ENCODE assay signal across 9 cellular contexts in genomic region chr19:48876035-48876981, GRCh38. TPM values are rescaled to one million over a fixed set of nuclear protein-coding genes. Genes with fewer than 3 reads are reported as not detected.
DNase-seq lines count a peak whose midpoint lies in the region; ATAC-seq, FAIRE-seq and TF ChIP-seq lines count a peak whose summit lies in the region.
"Not testable (repeated sequence)": the region's sequence is repeated elsewhere in the genome, so short reads cannot be mapped to it uniquely, and the experiment has no call there.
"Had no signal": no experiment of that assay in that cellular context is flagged by ENCODE, and none has a peak within 500 bp of the region (broad histone marks: within the 10 kb centered on the region; RNA-seq: fewer than 3 reads in every experiment).

No MANE protein-coding gene starts in this region.

- not testable (repeated sequence) for H3K9me3 ChIP-seq in DND-41 (ENCODE audit: insufficient read depth, low read length, severe bottlenecking); endothelial cell of umbilical vein (replicated peaks; ENCODE audit: control insufficient read depth, insufficient read depth, low read length); liver (ENCODE audit: control insufficient read depth in 4 of 4, low read length in 3 of 4); upper lobe of left lung

- intact Hi-C loops in endothelial cell of umbilical vein (cut with micrococcal nuclease): not testable (repeated sequence)

- H3K27me3 Mint-ChIP-seq in activated naive CD8-positive, alpha-beta T cell: not testable (repeated sequence)

- H3K9ac ChIP-seq in DND-41 (ENCODE audit: low read depth, low read length); liver (ENCODE audit: low read depth in 1 of 2, low read length in 2 of 2): not testable (repeated sequence)
- H3K9ac ChIP-seq in endothelial cell of umbilical vein (replicated peaks; ENCODE audit: extremely low read depth, insufficient read depth, low read length): peak overlapping the region; percentile 100

- peaks cover 12% of the 10 kb centered on the region; the same call in 1 of the 2 replicates for H4K20me1 ChIP-seq in DND-41 (ENCODE audit: insufficient read depth, low read length)
- H4K20me1 ChIP-seq in endothelial cell of umbilical vein (replicated peaks; ENCODE audit: control insufficient read depth, extremely low read depth, insufficient read depth, low read length): not testable (repeated sequence)

- TF ChIP-seq RAD21 in liver (IDR thresholded peaks at IDR 0.05): not testable (repeated sequence)

- H3K4me1 Mint-ChIP-seq in activated naive CD8-positive, alpha-beta T cell (ENCODE audit: low read depth): peaks cover 43% of the 10 kb centered on the region

- H3K79me2 ChIP-seq in DND-41 (ENCODE audit: insufficient read depth, low read length) (peaks cover 24% of the 10 kb centered on the region), endothelial cell of umbilical vein (ENCODE audit: control insufficient read depth, insufficient read depth, low read length) (peaks cover 40% of the 10 kb centered on the region)

- H3K27ac Mint-ChIP-seq in activated naive CD8-positive, alpha-beta T cell: peak overlapping the region; percentile 98

- H3K4me3 Mint-ChIP-seq in activated naive CD8-positive, alpha-beta T cell: peak overlapping the region; percentile 99

- H3K27ac ChIP-seq in DND-41 (ENCODE audit: low read length): not testable (repeated sequence)
- peak overlapping the region; percentile 97 for H3K27ac ChIP-seq in VCaP
- H3K27ac ChIP-seq in endothelial cell of umbilical vein (ENCODE audit: insufficient read depth, low read depth, low read length): peak overlapping the region; percentile 100
- peak overlapping the region; percentile 99 to 100 for H3K27ac ChIP-seq in liver (ENCODE audit: low read depth in 1 of 2, low read length in 2 of 2)
- peak overlapping the region; percentile 99 to 100 (median 100) for H3K27ac ChIP-seq in upper lobe of left lung

- not testable (repeated sequence) for H3K9me1 ChIP-seq in endothelial cell of umbilical vein (replicated peaks; ENCODE audit: control insufficient read depth, extremely low read depth, insufficient read depth, low read length)

- not testable (repeated sequence) for H2AFZ ChIP-seq in DND-41 (ENCODE audit: low read depth, low read length); endothelial cell of umbilical vein (ENCODE audit: low read depth, low read length)

- TF ChIP-seq CTCF in DND-41 (IDR thresholded peaks at IDR 0.05; ENCODE audit: borderline replicate concordance, extremely low read depth, low read length, poor library complexity, severe bottlenecking); NB4 (IDR thresholded peaks at IDR 0.05; ENCODE audit: low read depth, low read length); VCaP (conservative IDR thresholded peaks at IDR 0.05); endothelial cell of umbilical vein (IDR thresholded peaks at IDR 0.05; ENCODE audit: extremely low read depth in 1 of 2, insufficient read depth in 1 of 2, low read depth in 1 of 2, low read length in 2 of 2); liver (IDR thresholded peaks at IDR 0.05; ENCODE audit: low read depth, low read length, missing input control); retinal pigment epithelial cell (conservative IDR thresholded peaks at IDR 0.05; ENCODE audit: low read depth, low read length); upper lobe of left lung (IDR thresholded peaks at IDR 0.05): not testable (repeated sequence)

- DNase-seq in DND-41; retinal pigment epithelial cell (ENCODE audit: low read depth); upper lobe of left lung: not testable (repeated sequence)
- DNase-seq in NB4 (ENCODE audit: low read depth) (peak; percentile 44), endothelial cell of umbilical vein (ENCODE audit: low read depth, low spot score) (peak; percentile 76)

- WGBS in liver: 85% methylated on average over 30 of the region's 30 CpGs
- 70 to 73% methylated on average over 30 of the region's 30 CpGs for WGBS in upper lobe of left lung, 2 donors

- H3K4me1 ChIP-seq in DND-41 (ENCODE audit: insufficient read depth, low read length) (peaks cover 36% of the 10 kb centered on the region), endothelial cell of umbilical vein (ENCODE audit: control insufficient read depth, extremely low read depth, insufficient read depth, low read length) (peaks cover 29% of the 10 kb centered on the region), liver (ENCODE audit: control insufficient read depth in 4 of 4, insufficient read depth in 4 of 4, low read length in 3 of 4) (peaks cover 1 to 30% (median 18%) of the 10 kb centered on the region in 4 donors), upper lobe of left lung (peaks cover 45 to 60% (median 53%) of the 10 kb centered on the region in 4 donors)

- CTCF ChIA-PET in endothelial cell of umbilical vein (lab: Charles Lee): interaction anchor here (1.6 to 6.0 kb wide), 2 partner anchors 33 to 94 kb away, joined by 5 to 45 read pairs; no protein-coding TSS in a partner anchor

- ATAC-seq in DND-41 (ENCODE audit: insufficient read depth, low read depth); upper lobe of left lung (ENCODE audit: low FRiP score in 2 of 2): not testable (repeated sequence)

- peak; percentile 84 for FAIRE-seq in endothelial cell of umbilical vein (lab: Jason Lieb, UNC)

- H3K27me3 ChIP-seq in DND-41 (ENCODE audit: insufficient read depth, low read length, poor library complexity); endothelial cell of umbilical vein (ENCODE audit: control insufficient read depth in 2 of 2, insufficient read depth in 2 of 2, low read length in 2 of 2); liver (ENCODE audit: control insufficient read depth in 4 of 4, insufficient read depth in 4 of 4, low read length in 3 of 4); upper lobe of left lung: not testable (repeated sequence)

- not testable (repeated sequence) for H3K4me3 ChIP-seq in DND-41 (ENCODE audit: low read depth in 1 of 2, low read length in 2 of 2); liver (ENCODE audit: low read depth in 1 of 3, low read length in 3 of 3)
- H3K4me3 ChIP-seq in NB4 (ENCODE audit: low read depth, low read length) (peak overlapping the region; percentile 94), endothelial cell of umbilical vein (replicated peaks in 1 of 3; ENCODE audit: insufficient read depth in 1 of 3, low read depth in 1 of 3, low read length in 3 of 3) (peak overlapping the region; percentile 36 to 100 (median 100)), retinal pigment epithelial cell (ENCODE audit: low read length) (peak overlapping the region; percentile 100), upper lobe of left lung (peak overlapping the region; percentile 56 to 77 (median 70))

- dilution Hi-C loops in endothelial cell of umbilical vein (cut with MboI; ENCODE audit: extremely low pct_ligation_motif_present, low sequenced_read_pairs): not testable (repeated sequence)

- BruUV-seq in endothelial cell of umbilical vein (replicated peaks; lab: Mats Ljungman, UMichigan): TSS peak; percentile 78

- H3K36me3 ChIP-seq in DND-41 (ENCODE audit: insufficient read depth, low read length): peaks cover 34% of the 10 kb centered on the region
- H3K36me3 ChIP-seq in endothelial cell of umbilical vein (ENCODE audit: control insufficient read depth in 2 of 2, extremely low read depth in 1 of 2, insufficient read depth in 2 of 2, low read length in 2 of 2): peaks cover 17 to 20% of the 10 kb centered on the region in 2 experiments
- peaks cover 0 to 14% (median 10%) of the 10 kb centered on the region in 4 donors for H3K36me3 ChIP-seq in liver (ENCODE audit: control insufficient read depth in 4 of 4, insufficient read depth in 3 of 4, low read depth in 1 of 4, low read length in 3 of 4)
- H3K36me3 ChIP-seq in upper lobe of left lung: peaks cover 9 to 54% (median 44%) of the 10 kb centered on the region in 4 donors

- POLR2A ChIA-PET in endothelial cell of umbilical vein (lab: Charles Lee): interaction anchor here (0.6 to 2.3 kb wide), 6 partner anchors 9 to 1276 kb away, joined by 3 to 14 read pairs (median 4); partner anchors contain the start of gene FTL

- H3K4me2 ChIP-seq in DND-41 (ENCODE audit: insufficient read depth, low read length): peak overlapping the region; percentile 23; the same call in 1 of the 2 replicates
- peak overlapping the region; percentile 94 for H3K4me2 ChIP-seq in endothelial cell of umbilical vein (ENCODE audit: insufficient read depth, low read length)

- H3K9me3 Mint-ChIP-seq in activated naive CD8-positive, alpha-beta T cell (ENCODE audit: low read depth): not testable (repeated sequence)

- TF ChIP-seq EP300 in upper lobe of left lung (IDR thresholded peaks at IDR 0.05): not testable (repeated sequence)

- peaks cover 22% of the 10 kb centered on the region for H3K36me3 Mint-ChIP-seq in activated naive CD8-positive, alpha-beta T cell

- not testable (repeated sequence) for TF ChIP-seq POLR2A in NB4 (IDR thresholded peaks at IDR 0.05; ENCODE audit: extremely low read depth, insufficient read length)
- TF ChIP-seq POLR2A in endothelial cell of umbilical vein (IDR thresholded peaks at IDR 0.05; ENCODE audit: low read depth, low read length) (peak; percentile 10), upper lobe of left lung (IDR thresholded peaks at IDR 0.05) (peak in 1 of 4 donors; percentile 21)

RNA-seq across cellular contexts. Expression of gene PPP1R15A, which starts 4.1 kb away (rescaled TPM):
- total RNA-seq in endothelial cell of umbilical vein (67.4 and 73.4 TPM in 2 replicates), liver (10 to 100 TPM; 13.2 to 52.5 TPM), upper lobe of left lung (100 to 1,000 TPM in 5 of 6 donors, 10 to 100 TPM in 1; 96.2 to 194 (median 114) TPM)
- polyA plus RNA-seq in endothelial cell of umbilical vein (34.3 and 42.3 TPM in 2 replicates), liver (1 to 10 TPM; 5.6 to 9.3 TPM)
- polyA plus RNA-seq in endothelial cell of umbilical vein (2011; cell fraction: cytosol; rRNA removed): 59.0 and 85.4 TPM in 2 replicates
- polyA plus RNA-seq in endothelial cell of umbilical vein (2011; cell fraction: nucleus; rRNA removed): 129 and 133 TPM in 2 replicates
- polyA plus RNA-seq in endothelial cell of umbilical vein (2012): 62.9 and 77.9 TPM in 2 replicates
- polyA minus RNA-seq in endothelial cell of umbilical vein: 29.3 and 36.4 TPM in 2 replicates
- 16.9 TPM for polyA minus RNA-seq in endothelial cell of umbilical vein (2011; cell fraction: cytosol; rRNA and poly(A)+ RNA removed)
- polyA minus RNA-seq in endothelial cell of umbilical vein (2011; cell fraction: nucleus; rRNA and poly(A)+ RNA removed): 48.8 and 83.7 TPM in 2 replicates

RNA-seq across cellular contexts. Expression of gene PLEKHA4, which starts 7.9 kb away (rescaled TPM):
- total RNA-seq in endothelial cell of umbilical vein (4.9 and 10.1 TPM in 2 replicates), liver (1 to 10 TPM; 4.4 to 7.3 TPM), upper lobe of left lung (10 to 100 TPM in 5 of 6 donors, 1 to 10 TPM in 1; 6.3 to 34.9 (median 21.2) TPM)
- polyA plus RNA-seq in endothelial cell of umbilical vein (3.9 and 4.5 TPM in 2 replicates), liver (10 to 100 TPM in 1 of 2 donors, 1 to 10 TPM in 1; 5.3 to 17.2 TPM)
- 2.2 and 3.6 TPM in 2 replicates for polyA plus RNA-seq in endothelial cell of umbilical vein (2011; cell fraction: cytosol; rRNA removed)
- 5.3 and 6.6 TPM in 2 replicates for polyA plus RNA-seq in endothelial cell of umbilical vein (2011; cell fraction: nucleus; rRNA removed)
- polyA plus RNA-seq in endothelial cell of umbilical vein (2012): 3.1 and 6.5 TPM in 2 replicates
- polyA minus RNA-seq in endothelial cell of umbilical vein: 4.5 and 4.6 TPM in 2 replicates
- polyA minus RNA-seq in endothelial cell of umbilical vein (2011; cell fraction: cytosol; rRNA and poly(A)+ RNA removed): not detected
- 2.7 and 2.9 TPM in 2 replicates for polyA minus RNA-seq in endothelial cell of umbilical vein (2011; cell fraction: nucleus; rRNA and poly(A)+ RNA removed)

RNA-seq across cellular contexts. Expression of gene TULP2, which starts 22.2 kb away (rescaled TPM):
- total RNA-seq in endothelial cell of umbilical vein (not detected in 2 replicates), liver (under 1 TPM in 1 of 2 donors, not detected in 1; 0.05 TPM), upper lobe of left lung (1 to 10 TPM in 1 of 6 donors, under 1 TPM in 2, not detected in 3; 0.30 to 4.9 (median 0.86) TPM)
- polyA plus RNA-seq in endothelial cell of umbilical vein (0.08 and 0.18 TPM in 2 replicates), liver (under 1 TPM; 0.03 to 0.19 TPM)
- polyA plus RNA-seq in endothelial cell of umbilical vein (2011; cell fraction: cytosol; rRNA removed): 0.07 and 0.14 TPM in 2 replicates
- polyA plus RNA-seq in endothelial cell of umbilical vein (2011; cell fraction: nucleus; rRNA removed): 0.10 and 0.18 TPM in 2 replicates
- polyA plus RNA-seq in endothelial cell of umbilical vein (2012): not detected in 2 replicates
- 0.53 TPM in 1 of 2 replicates, not detected in the other for polyA minus RNA-seq in endothelial cell of umbilical vein
- polyA minus RNA-seq in endothelial cell of umbilical vein (2011; cell fraction: cytosol; rRNA and poly(A)+ RNA removed): not detected
- not detected in 2 replicates for polyA minus RNA-seq in endothelial cell of umbilical vein (2011; cell fraction: nucleus; rRNA and poly(A)+ RNA removed)
- total RNA-seq: left lobe of liver had no signal

RNA-seq across cellular contexts. Expression of gene NUCB1, which starts 23.8 kb away (rescaled TPM):
- 190 and 194 TPM in 2 replicates for total RNA-seq in endothelial cell of umbilical vein
- polyA plus RNA-seq in endothelial cell of umbilical vein: 231 and 237 TPM in 2 replicates
- 169 and 211 TPM in 2 replicates for polyA plus RNA-seq in endothelial cell of umbilical vein (2011; cell fraction: cytosol; rRNA removed)
- 141 and 158 TPM in 2 replicates for polyA plus RNA-seq in endothelial cell of umbilical vein (2011; cell fraction: nucleus; rRNA removed)
- 138 and 226 TPM in 2 replicates for polyA plus RNA-seq in endothelial cell of umbilical vein (2012)
- polyA minus RNA-seq in endothelial cell of umbilical vein: 57.5 and 82.7 TPM in 2 replicates
- polyA minus RNA-seq in endothelial cell of umbilical vein (2011; cell fraction: cytosol; rRNA and poly(A)+ RNA removed): 37.8 TPM
- 18.1 and 35.4 TPM in 2 replicates for polyA minus RNA-seq in endothelial cell of umbilical vein (2011; cell fraction: nucleus; rRNA and poly(A)+ RNA removed)
- total RNA-seq in liver: 100 to 1,000 TPM; 196 to 280 TPM
- polyA plus RNA-seq in liver: 100 to 1,000 TPM; 186 to 775 TPM
- total RNA-seq in upper lobe of left lung: 100 to 1,000 TPM; 278 to 463 (median 341) TPM

RNA-seq across cellular contexts. Expression of gene HSD17B14, which starts 40.0 kb away (rescaled TPM):
- 20.9 and 21.5 TPM in 2 replicates for total RNA-seq in endothelial cell of umbilical vein
- polyA plus RNA-seq in endothelial cell of umbilical vein: 44.5 and 46.3 TPM in 2 replicates
- polyA plus RNA-seq in endothelial cell of umbilical vein (2011; cell fraction: cytosol; rRNA removed): 15.0 and 24.3 TPM in 2 replicates
- polyA plus RNA-seq in endothelial cell of umbilical vein (2011; cell fraction: nucleus; rRNA removed): 39.2 and 43.9 TPM in 2 replicates
- polyA plus RNA-seq in endothelial cell of umbilical vein (2012): 17.7 and 28.1 TPM in 2 replicates
- 9.4 and 9.6 TPM in 2 replicates for polyA minus RNA-seq in endothelial cell of umbilical vein
- polyA minus RNA-seq in endothelial cell of umbilical vein (2011; cell fraction: cytosol; rRNA and poly(A)+ RNA removed): not detected
- 8.8 and 18.9 TPM in 2 replicates for polyA minus RNA-seq in endothelial cell of umbilical vein (2011; cell fraction: nucleus; rRNA and poly(A)+ RNA removed)
- 10 to 100 TPM in 1 of 2 donors, 1 to 10 TPM in 1; 3.7 to 11.2 TPM for total RNA-seq in liver
- polyA plus RNA-seq in liver: 10 to 100 TPM in 1 of 2 donors, 1 to 10 TPM in 1; 4.9 to 12.6 TPM
- total RNA-seq in upper lobe of left lung: 10 to 100 TPM; 13.8 to 65.0 (median 28.5) TPM
